In genomic region chr1:207997486-207998268, GRCh38 we compare ENCODE assay signal across 8 cellular contexts.
A peak's percentile ranks its signal among the peaks of the same experiment; 100 is the strongest.
DNase-seq lines count a peak whose midpoint lies in the region; ATAC-seq and TF ChIP-seq lines count a peak whose summit lies in the region.

No MANE protein-coding gene starts in this region.

- H3K36me3 ChIP-seq in adrenal gland (replicated peaks in 1 of 2): no peaks in the 10 kb centered on the region
- H3K36me3 ChIP-seq in right atrium auricular region: no peaks in the 10 kb centered on the region

- TF ChIP-seq POLR2A in adrenal gland (IDR thresholded peaks at IDR 0.05): no peak

- no peak overlapping the region for H3K4me3 ChIP-seq in LNCaP clone FGC (ENCODE audit: low read depth, low read length)
- no peak overlapping the region for H3K4me3 ChIP-seq in adrenal gland
- H3K4me3 ChIP-seq in right atrium auricular region: no peak overlapping the region

- no peak overlapping the region for H3K27ac ChIP-seq in C4-2B
- H3K27ac ChIP-seq in adrenal gland: no peak overlapping the region
- H3K27ac ChIP-seq in right atrium auricular region: no peak overlapping the region

- DNase-seq in LNCaP clone FGC (ENCODE audit: low read depth) (peak; percentile 46), adrenal gland (peak; percentile 73 to 93 (median 87)), right atrium auricular region (ENCODE audit: low spot score) (peak; percentile 83), retina (peak; percentile 59), NCI-H128 (lab: John Stamatoyannopoulos, UW; ENCODE audit: unreplicated experiment) (no peak)

- ATAC-seq in GM19463 (IDR thresholded peaks at IDR 0.05; ENCODE audit: unreplicated experiment): peak; percentile 47
- peak; percentile 95 for ATAC-seq in SK-N-SH treated with all-trans-retinoic acid at 6 μM for 48 hours

- WGBS in adrenal gland, 4 donors: 34 to 41% (median 37%) methylated on average over 9 of the region's 9 CpGs

- intact Hi-C loops in adrenal gland (cut with DNase I): no loop called here

- no peaks in the 10 kb centered on the region for H3K9me3 ChIP-seq in adrenal gland (replicated peaks in 1 of 3)
- no peaks in the 10 kb centered on the region for H3K9me3 ChIP-seq in right atrium auricular region

- TF ChIP-seq CTCF in C4-2B (conservative IDR thresholded peaks at IDR 0.05): peak; percentile 94
- TF ChIP-seq CTCF in LNCaP clone FGC (IDR thresholded peaks at IDR 0.05; ENCODE audit: control insufficient read depth, extremely low read depth, insufficient read depth): peak; percentile 97
- peak; percentile 61 to 83 (median 77) for TF ChIP-seq CTCF in adrenal gland (IDR thresholded peaks at IDR 0.05)
- peak; percentile 57 to 85 for TF ChIP-seq CTCF in right atrium auricular region (IDR thresholded peaks at IDR 0.05)

- H3K4me1 ChIP-seq in adrenal gland (replicated peaks in 1 of 2): no peaks in the 10 kb centered on the region
- no peaks in the 10 kb centered on the region for H3K4me1 ChIP-seq in right atrium auricular region

- no peaks in the 10 kb centered on the region for H3K27me3 ChIP-seq in adrenal gland
- no peaks in the 10 kb centered on the region for H3K27me3 ChIP-seq in right atrium auricular region

TF ChIP-seq in SK-N-SH treated with all-trans-retinoic acid at 6 μM for 48 hours, 23 proteins besides CTCF, POLR2A, EP300 and RAD21:
- TF ChIP-seq POU6F1 (CRISPR knock-in tag; IDR thresholded peaks at IDR 0.05; ENCODE audit: borderline replicate concordance, low read depth) (no peak), ISL1 (CRISPR knock-in tag; IDR thresholded peaks at IDR 0.05) (no peak), TCF4 (CRISPR knock-in tag; IDR thresholded peaks at IDR 0.05; ENCODE audit: borderline replicate concordance) (no peak), TSHZ2 (CRISPR knock-in tag; IDR thresholded peaks at IDR 0.05) (no peak), ARNTL (CRISPR knock-in tag; IDR thresholded peaks at IDR 0.05; ENCODE audit: borderline replicate concordance, low read depth) (no peak), CSRNP3 (CRISPR knock-in tag; IDR thresholded peaks at IDR 0.05) (no peak), OSR1 (CRISPR knock-in tag; IDR thresholded peaks at IDR 0.05) (no peak), ESRRG (CRISPR knock-in tag; IDR thresholded peaks at IDR 0.05) (no peak), RARB (CRISPR knock-in tag; IDR thresholded peaks at IDR 0.05) (no peak), ZNF565 (CRISPR knock-in tag; conservative IDR thresholded peaks at IDR 0.05; ENCODE audit: low read depth) (no peak), PATZ1 (CRISPR knock-in tag; IDR thresholded peaks at IDR 0.05; ENCODE audit: borderline replicate concordance) (no peak), GLIS3 (CRISPR knock-in tag; IDR thresholded peaks at IDR 0.05) (no peak), ZNF8 (CRISPR knock-in tag; IDR thresholded peaks at IDR 0.05) (no peak), BACH2 (CRISPR knock-in tag; IDR thresholded peaks at IDR 0.05; ENCODE audit: borderline replicate concordance) (no peak), ZNF70 (CRISPR knock-in tag; IDR thresholded peaks at IDR 0.05) (no peak), TOX (CRISPR knock-in tag; IDR thresholded peaks at IDR 0.05; ENCODE audit: borderline replicate concordance) (no peak), ZC3H10 (CRISPR knock-in tag; IDR thresholded peaks at IDR 0.05) (no peak), ZFP3 (CRISPR knock-in tag; IDR thresholded peaks at IDR 0.05) (no peak)
